17 cellular contexts compared by ENCODE assay signal in the genomic region with DNA sequence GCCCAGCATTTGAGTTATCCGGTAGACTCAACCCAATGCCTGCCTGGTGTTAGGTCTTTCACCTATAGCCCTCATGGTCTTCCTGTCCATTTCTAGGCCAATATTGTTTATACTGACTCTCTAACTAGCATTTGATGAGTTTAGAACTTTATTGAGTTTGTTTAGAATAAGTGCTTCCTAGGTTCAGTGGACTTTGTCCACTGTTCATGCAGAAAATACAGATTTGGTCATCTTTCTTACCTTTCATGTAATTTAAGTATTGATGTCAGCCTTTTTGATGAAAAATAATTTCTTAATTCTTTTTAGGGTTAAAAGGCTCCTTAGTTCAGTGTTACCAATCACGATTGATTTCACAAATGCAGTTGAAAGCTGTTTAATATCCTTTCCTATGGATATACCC. TPM values are rescaled to one million over a fixed set of nuclear protein-coding genes. Genes with fewer than 3 reads are reported as not detected.
A peak's percentile ranks its signal among the peaks of the same experiment; 100 is the strongest.
DNase-seq lines count a peak whose midpoint lies in the region; ATAC-seq, FAIRE-seq and TF ChIP-seq lines count a peak whose summit lies in the region.
"Had no signal": no experiment of that assay in that cellular context is flagged by ENCODE, and none has a peak within 500 bp of the region (broad histone marks: within the 10 kb centered on the region; RNA-seq: fewer than 3 reads in every experiment).

No MANE protein-coding gene starts in this region.

- no peaks in the 10 kb centered on the region for H3K9me1 ChIP-seq in K562 (ENCODE audit: control insufficient read depth, insufficient read depth, low read length)

- no peaks in the 10 kb centered on the region; the same call in 1 of the 2 replicates for H4K20me1 ChIP-seq in K562 (replicated peaks; ENCODE audit: control insufficient read depth, insufficient read depth, low read length)
- H4K20me1 ChIP-seq: BLaER1 had no signal

- TF ChIP-seq POLR2A in K562 (conservative IDR thresholded peaks at IDR 0.05) (no peak), right lobe of liver (IDR thresholded peaks at IDR 0.05) (no peak), stomach (IDR thresholded peaks at IDR 0.05) (no peak)

- H3K36me3 ChIP-seq in K562 (ENCODE audit: control insufficient read depth, insufficient read depth, low read length) = peaks cover 41% of the 10 kb centered on the region
- H3K36me3 ChIP-seq in right lobe of liver = no peaks in the 10 kb centered on the region
- peaks cover 9 to 47% (median 44%) of the 10 kb centered on the region in 4 donors for H3K36me3 ChIP-seq in stomach

- H3K4me2 ChIP-seq in K562 (ENCODE audit: insufficient read depth, low read length) = no peak overlapping the region
- H3K4me2 ChIP-seq: BLaER1 had no signal

- 70% methylated on average over 2 of the region's 2 CpGs for WGBS in K562 (ENCODE audit: insufficient coverage, low coverage, missing lambda C conversion rate)
- 34% methylated on average over 2 of the region's 2 CpGs for WGBS in right lobe of liver (ENCODE audit: insufficient coverage, low coverage, low lambda C conversion rate, missing lambda C conversion rate)
- 29 to 73% (median 52%) methylated on average over 2 of the region's 2 CpGs for WGBS in stomach, 5 donors

- H3K4me1 Mint-ChIP-seq in CD14-positive monocyte = peaks cover 55% of the 10 kb centered on the region

- no TSS peak for BruUV-seq in K562 (replicated peaks; lab: Mats Ljungman, UMichigan)

- in situ Hi-C loops in K562 (cut with MboI) = no loop called here

- H3K27ac ChIP-seq in K562 (ENCODE audit: extremely low read depth, low read depth, low read length) = no peak overlapping the region
- peak overlapping the region in 2 of 3 donors; percentile 19 to 22 for H3K27ac ChIP-seq in right lobe of liver
- H3K27ac ChIP-seq in stomach = peak overlapping the region; percentile 4 to 73 (median 54)
- H3K27ac ChIP-seq: BLaER1, GM23248 had no signal

- H2AFZ ChIP-seq in K562 (ENCODE audit: low read depth, low read length) = no peak overlapping the region
- H2AFZ ChIP-seq: GM23248 had no signal

- H3K27me3 Mint-ChIP-seq in CD14-positive monocyte (ENCODE audit: low read depth in 3 of 3) = peaks cover 0 to 1% (median 0%) of the 10 kb centered on the region in 3 donors

- no peak overlapping the region for H3K9ac ChIP-seq in K562 (ENCODE audit: insufficient read depth in 1 of 2, low read depth in 2 of 2, low read length in 2 of 2)
- H3K9ac ChIP-seq: BLaER1, GM23248 had no signal

- no peaks in the 10 kb centered on the region for H3K9me3 ChIP-seq in K562 (replicated peaks; ENCODE audit: control insufficient read depth, insufficient read depth, low read depth, low read length)
- H3K9me3 ChIP-seq in right lobe of liver = no peaks in the 10 kb centered on the region
- H3K9me3 ChIP-seq in stomach = no peaks in the 10 kb centered on the region
- H3K9me3 ChIP-seq: BLaER1 had no signal

- no peaks in the 10 kb centered on the region for H3K9me3 Mint-ChIP-seq in CD14-positive monocyte
- H3K9me3 Mint-ChIP-seq: CD8-positive, alpha-beta T cell had no signal

- TF ChIP-seq RAD21 in K562 (CRISPR knock-in tag; conservative IDR thresholded peaks at IDR 0.05 in 1 of 2, IDR thresholded peaks at IDR 0.05 in 1 of 2) = no peak

- DNase-seq in CD14-positive monocyte (ENCODE audit: low spot score) (no peak), K562 (ENCODE audit: extremely low read depth in 1 of 4, low spot score in 3 of 4) (no peak), right lobe of liver (no peak), stomach (no peak), DMS79 treated with DMSO at 0.1 percent for 48 hours (lab: John Stamatoyannopoulos, UW) (no peak), NCI-H82 (lab: John Stamatoyannopoulos, UW) (no peak), MV-4-11 (lab: John Stamatoyannopoulos, UW) (no peak)
- DNase-seq: 8988T; Calu3; CD8-positive, alpha-beta T cell; DND-41; EL; GM23248; HCEC 1CT; IMR-90 had no signal

- peaks cover 36% of the 10 kb centered on the region for H3K79me2 ChIP-seq in K562 (ENCODE audit: control insufficient read depth, insufficient read depth, low read length)

- ATAC-seq in K562 = no peak
- ATAC-seq in right lobe of liver = peak in 3 of 4 donors; percentile 39 to 60 (median 53)
- ATAC-seq: CD8-positive, alpha-beta T cell; GM12878 had no signal

- POLR2A ChIA-PET in K562 (lab: Yijun Ruan, JAX) = interaction anchor here (0.6 to 1.4 kb wide), 5 partner anchors 11 to 306 kb away, joined by 3 to 7 read pairs (median 4); no protein-coding TSS in a partner anchor

- CTCF ChIA-PET in K562 (lab: Yijun Ruan, JAX; ENCODE audit: low intra/inter-chr PET ratio) = no interaction called here

- H3K27ac Mint-ChIP-seq in CD14-positive monocyte = peak overlapping the region in 4 of 7 donors; percentile 21 to 73 (median 64)
- H3K27ac Mint-ChIP-seq: CD8-positive, alpha-beta T cell had no signal

- peak; percentile 40 for FAIRE-seq in K562 (lab: Jason Lieb, UNC)
- FAIRE-seq: GM12878 had no signal

- H3K4me3 Mint-ChIP-seq in CD14-positive monocyte = no peak overlapping the region
- H3K4me3 Mint-ChIP-seq: CD8-positive, alpha-beta T cell had no signal

- TF ChIP-seq CTCF in CD14-positive monocyte (IDR thresholded peaks at IDR 0.05) (no peak), K562 (IDR thresholded peaks at IDR 0.05 in 2 of 3, conservative IDR thresholded peaks at IDR 0.05 in 1 of 3; ENCODE audit: insufficient read depth in 2 of 3, low read depth in 1 of 3, low read length in 3 of 3) (no peak), right lobe of liver (IDR thresholded peaks at IDR 0.05) (no peak), stomach (IDR thresholded peaks at IDR 0.05) (no peak)

- peaks cover 7 to 12% of the 10 kb centered on the region in 2 donors for H3K36me3 Mint-ChIP-seq in CD14-positive monocyte
- H3K36me3 Mint-ChIP-seq: CD8-positive, alpha-beta T cell had no signal

- H3K4me3 ChIP-seq in K562 (no peak overlapping the region), right lobe of liver (no peak overlapping the region), stomach (no peak overlapping the region)
- H3K4me3 ChIP-seq: BLaER1, GM12878, GM23248 had no signal

- peaks cover 6 to 8% of the 10 kb centered on the region in 2 experiments; a peak in 1 of 5 replicates for H3K4me1 ChIP-seq in K562 (replicated peaks in 1 of 2; ENCODE audit: control insufficient read depth in 2 of 2, insufficient read depth in 2 of 2, low read length in 2 of 2)
- H3K4me1 ChIP-seq in right lobe of liver = peaks cover 0 to 24% (median 0%) of the 10 kb centered on the region in 4 donors
- peaks cover 24 to 93% (median 51%) of the 10 kb centered on the region in 4 donors for H3K4me1 ChIP-seq in stomach

- intact Hi-C loops in CD14-positive monocyte (cut with micrococcal nuclease) (no loop called here), K562 (cut with micrococcal nuclease) (no loop called here), right lobe of liver (cut with DNase I) (no loop called here), stomach (cut with DNase I; ENCODE audit: low total_unique reads) (no loop called here)

- TF ChIP-seq EP300 in K562 (IDR thresholded peaks at IDR 0.05; ENCODE audit: low read length) = no peak
- TF ChIP-seq EP300 in stomach (IDR thresholded peaks at IDR 0.05) = no peak

- no peaks in the 10 kb centered on the region for H3K27me3 ChIP-seq in K562 (ENCODE audit: control insufficient read depth in 2 of 2, insufficient read depth in 2 of 2, low read length in 2 of 2)
- no peaks in the 10 kb centered on the region for H3K27me3 ChIP-seq in right lobe of liver
- H3K27me3 ChIP-seq in stomach = no peaks in the 10 kb centered on the region
- H3K27me3 ChIP-seq: BLaER1 had no signal

TF ChIP-seq in K562, 482 proteins besides CTCF, POLR2A, EP300 and RAD21 (continues in another document):
- TF ChIP-seq MYNN (IDR thresholded peaks at IDR 0.05) (no peak), MYNN (CRISPR knock-in tag; IDR thresholded peaks at IDR 0.05) (no peak), SMARCA4 (IDR thresholded peaks at IDR 0.05) (no peak), ZNF655 (CRISPR knock-in tag; IDR thresholded peaks at IDR 0.05) (no peak)

RNA-seq across cellular contexts. Expression of gene CYSTM1, which starts 22.0 kb away (rescaled TPM):
- polyA plus RNA-seq in CD14-positive monocyte (10 to 100 TPM; 36.7 to 40.0 TPM), K562 (2011; rRNA removed) (92.8 and 98.2 TPM in 2 replicates), K562 (2014; fragmentation: Illumina TruSeq; extraction: Trizol) (139 and 150 TPM in 2 replicates), K562 (2014; fragmentation: Nextera tagmentation; extraction: Ambion mirVana) (100 to 1,000 TPM; 363 to 422 TPM), K562 (2014; rRNA removed) (108 and 126 TPM in 2 replicates), stomach (1,000 to 10,000 TPM in 2 of 3 donors, 100 to 1,000 TPM in 1; 378 to 3,028 (median 2,014) TPM)
- 8.9 and 10.7 TPM in 2 replicates for total RNA-seq in K562 (2011; cell fraction: chromatin; rRNA removed; ENCODE audit: low replicate concordance)
- 20.3 and 25.2 TPM in 2 replicates for total RNA-seq in K562 (2011; cell fraction: nucleolus; rRNA removed)
- total RNA-seq in K562 (2011; cell fraction: nucleoplasm; rRNA removed) = 20.1 and 20.5 TPM in 2 replicates
- total RNA-seq in K562 (2014; rRNA removed) (76.1 and 127 TPM in 2 replicates), K562 (2014; rRNA removed; fragmentation: Illumina TruSeq; extraction: Trizol) (66.6 and 94.6 TPM in 2 replicates), K562 (2015; rRNA removed; fragmentation: Illumina TruSeq; extraction: Trizol) (118 and 129 TPM in 2 replicates), K562 (2021) (76.2 and 86.6 TPM in 2 replicates), right lobe of liver (10 to 100 TPM; 15.5 to 78.0 (median 29.8) TPM), stomach (1,000 to 10,000 TPM in 1 of 5 donors, 100 to 1,000 TPM in 3, 10 to 100 TPM in 1; 23.2 to 1,029 (median 220) TPM)
- 97.9 and 207 TPM in 2 replicates for polyA plus RNA-seq in K562 (2011; cell fraction: cytosol; rRNA removed)
- polyA plus RNA-seq in K562 (2011; cell fraction: nucleus; rRNA removed) = 39.9 and 50.7 TPM in 2 replicates
- polyA plus RNA-seq in K562 (2012) = 136 and 260 TPM in 2 replicates
- 31.6 and 43.3 TPM in 2 replicates for polyA minus RNA-seq in K562 (2011; rRNA and poly(A)+ RNA removed)
- polyA minus RNA-seq in K562 (2011; cell fraction: cytosol; rRNA and poly(A)+ RNA removed) = 48.6 and 56.5 TPM in 2 replicates
- polyA minus RNA-seq in K562 (2011; cell fraction: nucleus; rRNA and poly(A)+ RNA removed) = 22.5 and 23.8 TPM in 2 replicates
